ENCODE assay signal across 28 cellular contexts in the genomic region with DNA sequence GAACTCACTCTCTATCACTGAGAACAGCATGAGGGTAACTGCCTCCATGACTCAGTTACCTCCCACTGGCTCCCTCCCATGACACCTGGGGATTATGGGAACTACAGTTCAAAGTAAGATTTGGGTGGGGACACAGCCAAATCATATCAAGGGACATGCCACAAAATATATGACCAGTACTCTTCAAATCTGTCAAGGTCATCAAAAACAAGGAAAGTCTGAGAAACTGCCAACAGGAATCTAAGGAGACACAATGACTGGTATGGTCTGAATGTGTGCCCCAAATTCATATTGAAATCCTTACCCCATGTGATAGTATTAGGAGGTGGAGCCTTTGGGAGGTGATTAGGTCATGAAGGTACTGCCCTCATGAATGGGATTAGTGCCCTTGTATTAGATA.
"Had no signal": no experiment of that assay in that cellular context is flagged by ENCODE, and none has a peak within 500 bp of the region (broad histone marks: within the 10 kb centered on the region; RNA-seq: fewer than 3 reads in every experiment).

No MANE protein-coding gene starts in this region.

- H3K27ac ChIP-seq: colonic mucosa, coronary artery, dorsolateral prefrontal cortex, epithelial cell of prostate, esophagus muscularis mucosa, esophagus squamous epithelium, foreskin keratinocyte, gastrocnemius medialis, gastroesophageal sphincter, heart left ventricle, heart right ventricle had no signal

- H3K9me3 ChIP-seq: colonic mucosa, esophagus muscularis mucosa, esophagus squamous epithelium, gastrocnemius medialis, gastroesophageal sphincter had no signal

- H3K4me1 ChIP-seq: colonic mucosa, esophagus squamous epithelium, foreskin keratinocyte, gastrocnemius medialis, gastroesophageal sphincter, heart left ventricle, heart right ventricle had no signal

- FAIRE-seq: colon, endometrium, endothelial cell of umbilical vein, frontal cortex had no signal

- H3K27me3 ChIP-seq: colonic mucosa, dorsolateral prefrontal cortex, esophagus muscularis mucosa, esophagus squamous epithelium, gastrocnemius medialis, gastroesophageal sphincter, heart left ventricle, heart right ventricle had no signal

- ATAC-seq: effector memory CD8-positive, alpha-beta T cell; esophagus mucosa; foreskin keratinocyte; gastrocnemius medialis; gastroesophageal sphincter; heart left ventricle; heart right ventricle had no signal

- H3K4me3 ChIP-seq: colonic mucosa, coronary artery, dorsolateral prefrontal cortex, esophagus muscularis mucosa, esophagus squamous epithelium, gastrocnemius medialis, gastroesophageal sphincter, heart left ventricle, heart right ventricle had no signal

- DNase-seq: colonic mucosa; cortex of kidney; dermis blood vessel endothelial cell; dorsolateral prefrontal cortex; effector CD4-positive, alpha-beta T cell; effector CD8-positive, alpha-beta T cell; effector memory CD4-positive, alpha-beta T cell; effector memory CD8-positive, alpha-beta T cell; endodermal cell; erythroblast; esophagus squamous epithelium; foreskin fibroblast; foreskin keratinocyte; foreskin melanocyte; gastrocnemius medialis; glutamatergic neuron; head of caudate nucleus; heart left ventricle; heart right ventricle had no signal

- H3K36me3 ChIP-seq: colonic mucosa, esophagus muscularis mucosa, esophagus squamous epithelium, gastrocnemius medialis, gastroesophageal sphincter, heart left ventricle, heart right ventricle had no signal
